26 cellular contexts compared by ENCODE assay signal in the genomic region with DNA sequence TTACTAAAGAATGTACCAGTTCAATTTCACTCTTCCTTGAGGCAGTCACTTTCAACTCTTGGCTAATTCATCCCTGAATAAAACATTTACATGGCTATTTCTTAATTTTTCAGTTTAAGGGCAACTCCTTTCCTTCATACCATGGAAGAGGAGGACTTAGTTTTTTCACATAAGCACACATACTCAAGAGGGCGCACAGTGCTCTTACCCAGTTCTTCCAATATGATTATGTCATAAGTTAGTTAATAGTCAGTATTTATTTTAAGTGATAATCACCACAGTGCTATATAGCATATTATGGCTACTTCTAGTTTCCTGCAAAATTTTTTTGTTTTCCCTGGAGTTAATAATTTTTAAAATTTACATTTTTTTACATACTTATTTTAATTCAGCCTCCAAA.
"Had no signal": no experiment of that assay in that cellular context is flagged by ENCODE, and none has a peak within 500 bp of the region (broad histone marks: within the 10 kb centered on the region; RNA-seq: fewer than 3 reads in every experiment).

No MANE protein-coding gene starts in this region.

- H3K4me1 Mint-ChIP-seq: mesothelial cell of epicardium, nephron progenitor cell had no signal

- H3K27ac Mint-ChIP-seq: activated naive CD4-positive, alpha-beta T cell treated with anti-CD3 and anti-CD28 coated beads for 36 hours; activated naive CD8-positive, alpha-beta T cell treated with anti-CD3 and anti-CD28 coated beads for 36 hours; activated T-helper 1 cell treated with anti-CD3 and anti-CD28 coated beads, Interleukin-12 subunit alpha, Interleukin-12 subunit beta, Interleukin-2, Interleukin-4 antibody, amounts not matched to agents 30 ng/mL and 10 ng/mL and 1 ng/mL, durations not matched to agents 14 hours and 24 hours and 36 hours; brain; mesothelial cell of epicardium; naive B cell; nephron progenitor cell; progenitor cell of endocrine pancreas; stimulated activated effector memory CD8-positive, alpha-beta T cell treated with anti-CD3 and anti-CD28 coated beads, Interleukin-12 subunit alpha, Interleukin-12 subunit beta, amount 100 ng/mL, for 72 hours; stimulated activated naive CD8-positive, alpha-beta T cell treated with anti-CD3 and anti-CD28 coated beads, Interleukin-15, Interleukin-2, amounts not matched to agents 100 ng/mL and 50 ng/mL, for 24 hours had no signal

- H3K4me3 Mint-ChIP-seq: activated naive CD4-positive, alpha-beta T cell treated with anti-CD3 and anti-CD28 coated beads for 36 hours; activated naive CD8-positive, alpha-beta T cell treated with anti-CD3 and anti-CD28 coated beads for 36 hours; activated T-helper 1 cell treated with anti-CD3 and anti-CD28 coated beads, Interleukin-12 subunit alpha, Interleukin-12 subunit beta, Interleukin-2, Interleukin-4 antibody, amounts not matched to agents 30 ng/mL and 10 ng/mL and 1 ng/mL, durations not matched to agents 14 hours and 24 hours and 36 hours; brain; immature natural killer cell; mesothelial cell of epicardium; naive B cell; nephron progenitor cell; stimulated activated effector memory CD8-positive, alpha-beta T cell treated with anti-CD3 and anti-CD28 coated beads, Interleukin-12 subunit alpha, Interleukin-12 subunit beta, amount 100 ng/mL, for 72 hours; stimulated activated naive CD8-positive, alpha-beta T cell treated with anti-CD3 and anti-CD28 coated beads, Interleukin-15, Interleukin-2, amounts not matched to agents 100 ng/mL and 50 ng/mL, for 24 hours had no signal

- H3K9me3 Mint-ChIP-seq: stimulated activated effector memory CD8-positive, alpha-beta T cell treated with anti-CD3 and anti-CD28 coated beads, Interleukin-12 subunit alpha, Interleukin-12 subunit beta, amount 100 ng/mL, for 72 hours; stimulated activated naive CD8-positive, alpha-beta T cell treated with anti-CD3 and anti-CD28 coated beads, Interleukin-15, Interleukin-2, amounts not matched to agents 100 ng/mL and 50 ng/mL, for 24 hours had no signal

- DNase-seq: activated CD4-positive, alpha-beta T cell treated with anti-CD3 and anti-CD28 coated beads for 4 hours; activated CD4-positive, alpha-beta T cell treated with anti-CD3 and anti-CD28 coated beads, Interleukin-2, amount 50 U/mL, for 4 hours; activated CD8-positive, alpha-beta memory T cell treated with anti-CD3 and anti-CD28 coated beads, Interleukin-2, amount 50 U/mL, for 4 hours; activated effector memory CD4-positive, alpha-beta T cell treated with anti-CD3 and anti-CD28 coated beads, Interleukin-2, amount 50 U/mL, for 16 hours; activated naive CD4-positive, alpha-beta T cell treated with anti-CD3 and anti-CD28 coated beads for 36 hours; activated naive CD8-positive, alpha-beta T cell treated with anti-CD3 and anti-CD28 coated beads for 36 hours; activated T-cell treated with anti-CD3 and anti-CD28 coated beads, Interleukin-2, amount 50 U/mL, for 1 hour; adrenal gland; cerebellar nuclear complex; foreskin keratinocyte; heart left ventricle; hypothalamus; immature natural killer cell; kidney; naive B cell; nephron progenitor cell; ovary; right lobe of liver; stimulated activated CD4-positive, alpha-beta T cell treated with anti-CD3 and anti-CD28 coated beads, Interleukin-4, amount 100 ng/mL, for 24 hours; trophoblast cell had no signal

- H3K27me3 Mint-ChIP-seq: activated naive CD8-positive, alpha-beta T cell treated with anti-CD3 and anti-CD28 coated beads for 36 hours; brain; naive B cell; progenitor cell of endocrine pancreas; stimulated activated naive CD8-positive, alpha-beta T cell treated with anti-CD3 and anti-CD28 coated beads, Interleukin-15, Interleukin-2, amounts not matched to agents 100 ng/mL and 50 ng/mL, for 24 hours had no signal
